Comparison of ENCODE assay signal across 27 cellular contexts in genomic region chr14:102962111-102962627, GRCh38. TPM values are rescaled to one million over a fixed set of nuclear protein-coding genes. Genes with fewer than 3 reads are reported as not detected.
"Had no signal": no experiment of that assay in that cellular context is flagged by ENCODE, and none has a peak within 500 bp of the region (broad histone marks: within the 10 kb centered on the region; RNA-seq: fewer than 3 reads in every experiment).

No MANE protein-coding gene starts in this region.

- FAIRE-seq: K562 had no signal

- H3K27ac ChIP-seq: brain microvascular endothelial cell, cardiac muscle cell had no signal

- H3K27me3 ChIP-seq: brain microvascular endothelial cell, cardiac muscle cell had no signal

- ATAC-seq: activated naive CD8-positive, alpha-beta T cell treated with anti-CD3 and anti-CD28 coated beads, Interleukin-2, amount 50 U/mL, for 24 hours; activated T-cell treated with anti-CD3 and anti-CD28 coated beads, Interleukin-2, amount 50 U/mL, for 4 hours; K562 had no signal

- H3K4me3 ChIP-seq: cardiac muscle cell, K562 had no signal

- DNase-seq: activated B cell treated with CpG ODN at 0.5 μM for 24 hours; activated CD4-positive, alpha-beta memory T cell treated with anti-CD3 and anti-CD28 coated beads for 36 hours; activated CD4-positive, alpha-beta T cell treated with anti-CD3 and anti-CD28 coated beads for 4 hours; activated CD4-positive, alpha-beta T cell treated with anti-CD3 and anti-CD28 coated beads, Interleukin-2, amount 50 U/mL, for 1 hour; activated CD4-positive, CD25-positive, alpha-beta regulatory T cell treated with anti-CD3 and anti-CD28 coated beads, Interleukin-2, amount 50 U/mL, for 72 hours; activated CD8-positive, alpha-beta memory T cell treated with anti-CD3 and anti-CD28 coated beads, Interleukin-2, amount 50 U/mL, for 4 hours; activated effector memory CD4-positive, alpha-beta T cell treated with Interleukin-2 at 50 U/mL for 16 hours; activated naive CD4-positive, alpha-beta T cell treated with anti-CD3 and anti-CD28 coated beads, Interleukin-2, amount 10 ng/mL, durations not matched to agents 7 days and 5 days; activated naive CD8-positive, alpha-beta T cell treated with anti-CD3 and anti-CD28 coated beads, Interleukin-2, amount 50 U/mL, for 24 hours; activated T-cell treated with anti-CD3 and anti-CD28 coated beads for 4 hours; activated T-cell treated with anti-CD3 and anti-CD28 coated beads, Interleukin-2, amount 50 U/mL, for 4 hours; aorta; brain microvascular endothelial cell; NCI-H1105; NCI-H1436; NCI-H1694 treated with DMSO at 0.1 percent for 48 hours; NCI-H2029; NCI-H345; NCI-H524 treated with DMSO at 0.1 percent for 48 hours; Right ventricle myocardium superior; SW 1271; T-helper 1 cell; T-helper 2 cell; T-helper 9 cell had no signal

RNA-seq across cellular contexts. Expression of gene AMN, which starts 39.7 kb away (rescaled TPM):
- total RNA-seq: M059J, Right ventricle myocardium superior had no signal
- polyA plus RNA-seq: K562 had no signal
